ENCODE assay signal across 8 cellular contexts in genomic region chr1:88800382-88801051, GRCh38.
A peak's percentile ranks its signal among the peaks of the same experiment; 100 is the strongest.
DNase-seq lines count a peak whose midpoint lies in the region; ATAC-seq and TF ChIP-seq lines count a peak whose summit lies in the region.

No MANE protein-coding gene starts in this region.

- no peaks in the 10 kb centered on the region for H3K4me1 ChIP-seq in body of pancreas
- peaks cover 0 to 12% of the 10 kb centered on the region in 2 donors for H3K4me1 ChIP-seq in left lung
- no peaks in the 10 kb centered on the region for H3K4me1 ChIP-seq in tibial artery

- no peak for TF ChIP-seq POLR2A in body of pancreas (IDR thresholded peaks at IDR 0.05)

- 63 to 67% methylated on average over 5 of the region's 5 CpGs for WGBS in body of pancreas, 2 donors

- intact Hi-C loops in body of pancreas (cut with DNase I) (no loop called here), left lung (cut with DNase I) (no loop called here), tibial artery (cut with DNase I; ENCODE audit: low total_unique reads) (no loop called here)

- DNase-seq in DMS 273 (lab: John Stamatoyannopoulos, UW; ENCODE audit: unreplicated experiment) (peak; percentile 56), DMS 273 treated with DMSO at 0.1 percent for 48 hours (lab: John Stamatoyannopoulos, UW) (no peak), NCI-H460 (ENCODE audit: extremely low read depth, low read depth) (peak; percentile 41), body of pancreas (peak; percentile 16 to 37 (median 34)), left lung (no peak), tibial artery (no peak), GDM1 (lab: John Stamatoyannopoulos, UW) (no peak), NCI-H446 (lab: John Stamatoyannopoulos, UW) (no peak)

- no peaks in the 10 kb centered on the region for H3K27me3 ChIP-seq in body of pancreas
- no peaks in the 10 kb centered on the region for H3K27me3 ChIP-seq in left lung
- no peaks in the 10 kb centered on the region for H3K27me3 ChIP-seq in tibial artery

- H3K4me3 ChIP-seq in body of pancreas (no peak overlapping the region), left lung (no peak overlapping the region), tibial artery (no peak overlapping the region)

- H3K9me3 ChIP-seq in body of pancreas = no peaks in the 10 kb centered on the region
- H3K9me3 ChIP-seq in left lung = no peaks in the 10 kb centered on the region
- no peaks in the 10 kb centered on the region for H3K9me3 ChIP-seq in tibial artery

- H3K27ac ChIP-seq in body of pancreas (no peak overlapping the region), left lung (no peak overlapping the region), tibial artery (no peak overlapping the region)

- ATAC-seq in body of pancreas (peak; percentile 53), left lung (peak; percentile 85)

- peak; percentile 39 to 68 (median 55) for TF ChIP-seq CTCF in body of pancreas (IDR thresholded peaks at IDR 0.05)
- peak; percentile 50 to 54 for TF ChIP-seq CTCF in left lung (IDR thresholded peaks at IDR 0.05)
- peak; percentile 40 to 56 for TF ChIP-seq CTCF in tibial artery (IDR thresholded peaks at IDR 0.05)

- H3K36me3 ChIP-seq in body of pancreas (replicated peaks in 1 of 2; ENCODE audit: insufficient read depth in 1 of 2, low read depth in 2 of 2) (peaks cover 0 to 5% of the 10 kb centered on the region in 2 donors), left lung (peaks cover 0 to 29% of the 10 kb centered on the region in 2 donors), tibial artery (peaks cover 5 to 47% (median 14%) of the 10 kb centered on the region in 3 donors)

Comparison
In these comparisons a context has a peak if more than half of its experiments do, and no peak if none do; other contexts are left out.
1. DNase-seq: peak in DMS 273 (single experiment), NCI-H460 (single experiment) and body of pancreas (4 of 4); none in DMS 273 treated with DMSO at 0.1 percent for 48 hours (single experiment), left lung (0 of 2), tibial artery (0 of 2), GDM1 (single experiment) and NCI-H446 (0 of 2).
2. Peak in every context shown above with its lines, with median percentiles within 50 percentile points of each other: CTCF ChIP-seq.